Comparison of ENCODE assay signal across 13 cellular contexts in genomic region chr2:96771792-96772618, GRCh38. TPM values are rescaled to one million over a fixed set of nuclear protein-coding genes. Genes with fewer than 3 reads are reported as not detected.
A peak's percentile ranks its signal among the peaks of the same experiment; 100 is the strongest.
DNase-seq lines count a peak whose midpoint lies in the region; ATAC-seq and TF ChIP-seq lines count a peak whose summit lies in the region.
"Had no signal": no experiment of that assay in that cellular context is flagged by ENCODE, and none has a peak within 500 bp of the region (broad histone marks: within the 10 kb centered on the region; RNA-seq: fewer than 3 reads in every experiment).

No MANE protein-coding gene starts in this region.

- H3K4me1 Mint-ChIP-seq in CD4-positive, alpha-beta memory T cell = peaks cover 20 to 48% (median 31%) of the 10 kb centered on the region in 4 donors
- H3K4me1 Mint-ChIP-seq in natural killer cell treated with Interleukin-12 subunit alpha and Interleukin-12 subunit beta and Interleukin-15 and Interleukin-18, amount 100 ng/mL, for 72 hours (ENCODE audit: low read depth in 2 of 2) = peaks cover 13 to 26% of the 10 kb centered on the region in 2 donors

- POLR2A ChIA-PET in CD4-positive, alpha-beta memory T cell (lab: Charles Lee; ENCODE audit: partially characterized antibody) = no interaction called here

- H3K36me3 ChIP-seq in CD4-positive, alpha-beta memory T cell (ENCODE audit: insufficient read depth, low read length) = no peaks in the 10 kb centered on the region
- H3K36me3 ChIP-seq in colonic mucosa (no peaks in the 10 kb centered on the region), left ventricle myocardium inferior (no peaks in the 10 kb centered on the region)

- H3K4me3 ChIP-seq in CD4-positive, alpha-beta memory T cell (ENCODE audit: low read length in 2 of 2) = no peak overlapping the region
- no peak overlapping the region for H3K4me3 ChIP-seq in colonic mucosa
- H3K4me3 ChIP-seq in left ventricle myocardium inferior = no peak overlapping the region

- peak overlapping the region in 6 of 8 donors; percentile 13 to 53 (median 43) for H3K4me3 Mint-ChIP-seq in CD4-positive, alpha-beta memory T cell
- peak overlapping the region; percentile 5 for H3K4me3 Mint-ChIP-seq in natural killer cell treated with Interleukin-12 subunit alpha and Interleukin-12 subunit beta and Interleukin-15 and Interleukin-18, amount 100 ng/mL, for 72 hours

- H3K9me3 Mint-ChIP-seq in CD4-positive, alpha-beta memory T cell = no peaks in the 10 kb centered on the region
- no peaks in the 10 kb centered on the region for H3K9me3 Mint-ChIP-seq in natural killer cell treated with Interleukin-12 subunit alpha and Interleukin-12 subunit beta and Interleukin-15 and Interleukin-18, amount 100 ng/mL, for 72 hours
- H3K9me3 Mint-ChIP-seq: activated CD4-positive, alpha-beta T cell treated with anti-CD3 and anti-CD28 coated beads, Interleukin-2, amount 10 ng/mL, durations not matched to agents 24 days and 14 days; stimulated activated effector memory CD8-positive, alpha-beta T cell treated with anti-CD3 and anti-CD28 coated beads, Interleukin-12 subunit alpha, Interleukin-12 subunit beta, amount 100 ng/mL, for 72 hours had no signal

- H3K27me3 Mint-ChIP-seq in CD4-positive, alpha-beta memory T cell = no peaks in the 10 kb centered on the region
- no peaks in the 10 kb centered on the region for H3K27me3 Mint-ChIP-seq in natural killer cell treated with Interleukin-12 subunit alpha and Interleukin-12 subunit beta and Interleukin-15 and Interleukin-18, amount 100 ng/mL, for 72 hours
- H3K27me3 Mint-ChIP-seq: activated CD4-positive, alpha-beta T cell treated with anti-CD3 and anti-CD28 coated beads, Interleukin-2, amount 10 ng/mL, durations not matched to agents 24 days and 14 days had no signal

- H3K4me1 ChIP-seq in CD4-positive, alpha-beta memory T cell (ENCODE audit: insufficient read depth, low read length) = peaks cover 18% of the 10 kb centered on the region
- H3K4me1 ChIP-seq in colonic mucosa = peaks cover 38% of the 10 kb centered on the region
- peaks cover 27% of the 10 kb centered on the region for H3K4me1 ChIP-seq in left ventricle myocardium inferior

- CTCF ChIA-PET in CD4-positive, alpha-beta memory T cell (lab: Charles Lee; ENCODE audit: partially characterized antibody) = no interaction called here

- H3K9ac ChIP-seq in colonic mucosa (ENCODE audit: low read depth in 2 of 2, low read length in 2 of 2) = peak overlapping the region in 1 of 2 donors; percentile 59

- TF ChIP-seq RAD21 in Ishikawa (IDR thresholded peaks at IDR 0.05; ENCODE audit: low read depth) = peak; percentile 37; the same call in 1 of the 2 replicates

- no peak overlapping the region for H3K27ac ChIP-seq in CD4-positive, alpha-beta memory T cell (ENCODE audit: low read depth, low read length)
- H3K27ac ChIP-seq in colonic mucosa (peak overlapping the region; percentile 43), left ventricle myocardium inferior (replicated peaks) (no peak overlapping the region)

- DNase-seq in CD4-positive, alpha-beta memory T cell = no peak
- DNase-seq in colonic mucosa (peak; percentile 86), AG20443 (ENCODE audit: low spot score) (no peak), GF-D8 (lab: John Stamatoyannopoulos, UW) (no peak), left ventricle myocardium inferior (no peak)
- DNase-seq in natural killer cell treated with Interleukin-12 subunit alpha and Interleukin-12 subunit beta and Interleukin-15 and Interleukin-18, amount 100 ng/mL, for 72 hours (ENCODE audit: low spot score) = no peak
- DNase-seq: activated CD4-positive, alpha-beta T cell treated with anti-CD3 and anti-CD28 coated beads, Interleukin-2, amount 10 ng/mL, durations not matched to agents 24 days and 14 days; effector CD4-positive, alpha-beta T cell; hippocampal formation; NCI-H1694 had no signal

- peak overlapping the region in 6 of 7 donors; percentile 12 to 85 (median 82) for H3K27ac Mint-ChIP-seq in CD4-positive, alpha-beta memory T cell
- H3K27ac Mint-ChIP-seq in natural killer cell treated with Interleukin-12 subunit alpha and Interleukin-12 subunit beta and Interleukin-15 and Interleukin-18, amount 100 ng/mL, for 72 hours = peak overlapping the region in 1 of 2 donors; percentile 5

- H3K36me3 Mint-ChIP-seq in CD4-positive, alpha-beta memory T cell = peaks cover 0 to 8% of the 10 kb centered on the region in 2 donors
- H3K36me3 Mint-ChIP-seq in natural killer cell treated with Interleukin-12 subunit alpha and Interleukin-12 subunit beta and Interleukin-15 and Interleukin-18, amount 100 ng/mL, for 72 hours = no peaks in the 10 kb centered on the region

- no peaks in the 10 kb centered on the region for H3K27me3 ChIP-seq in CD4-positive, alpha-beta memory T cell (ENCODE audit: insufficient read depth, low read length)
- H3K27me3 ChIP-seq in colonic mucosa = no peaks in the 10 kb centered on the region
- no peaks in the 10 kb centered on the region for H3K27me3 ChIP-seq in left ventricle myocardium inferior (ENCODE audit: low read depth)

- intact Hi-C loops in CD4-positive, alpha-beta memory T cell (cut with micrococcal nuclease) = no loop called here
- intact Hi-C loops in colonic mucosa (cut with DNase I) = no loop called here
- intact Hi-C loops in left ventricle myocardium inferior (cut with micrococcal nuclease) = no loop called here

- TF ChIP-seq CTCF in colonic mucosa (IDR thresholded peaks at IDR 0.05) (no peak), left ventricle myocardium inferior (IDR thresholded peaks at IDR 0.05; ENCODE audit: borderline replicate concordance) (no peak)

- peak; percentile 43; the same call in 1 of the 2 replicates for TF ChIP-seq EP300 in Ishikawa (IDR thresholded peaks at IDR 0.05; ENCODE audit: borderline replicate concordance)

- no peak for ATAC-seq in natural killer cell treated with Interleukin-12 subunit alpha and Interleukin-12 subunit beta and Interleukin-15 and Interleukin-18, amount 100 ng/mL, for 72 hours
- no peak for ATAC-seq in GM21717 (IDR thresholded peaks at IDR 0.05; ENCODE audit: unreplicated experiment)

- H3K9me3 ChIP-seq in CD4-positive, alpha-beta memory T cell (ENCODE audit: control insufficient read depth in 1 of 2, low read length in 2 of 2) = no peaks in the 10 kb centered on the region
- H3K9me3 ChIP-seq in colonic mucosa (no peaks in the 10 kb centered on the region), left ventricle myocardium inferior (replicated peaks) (no peaks in the 10 kb centered on the region)

TF ChIP-seq in Ishikawa, 13 proteins besides CTCF, POLR2A, EP300 and RAD21 (continues in another document):
- TF ChIP-seq TCF12 (IDR thresholded peaks at IDR 0.05; ENCODE audit: low read depth) = no peak
- TF ChIP-seq, protein P1, sequence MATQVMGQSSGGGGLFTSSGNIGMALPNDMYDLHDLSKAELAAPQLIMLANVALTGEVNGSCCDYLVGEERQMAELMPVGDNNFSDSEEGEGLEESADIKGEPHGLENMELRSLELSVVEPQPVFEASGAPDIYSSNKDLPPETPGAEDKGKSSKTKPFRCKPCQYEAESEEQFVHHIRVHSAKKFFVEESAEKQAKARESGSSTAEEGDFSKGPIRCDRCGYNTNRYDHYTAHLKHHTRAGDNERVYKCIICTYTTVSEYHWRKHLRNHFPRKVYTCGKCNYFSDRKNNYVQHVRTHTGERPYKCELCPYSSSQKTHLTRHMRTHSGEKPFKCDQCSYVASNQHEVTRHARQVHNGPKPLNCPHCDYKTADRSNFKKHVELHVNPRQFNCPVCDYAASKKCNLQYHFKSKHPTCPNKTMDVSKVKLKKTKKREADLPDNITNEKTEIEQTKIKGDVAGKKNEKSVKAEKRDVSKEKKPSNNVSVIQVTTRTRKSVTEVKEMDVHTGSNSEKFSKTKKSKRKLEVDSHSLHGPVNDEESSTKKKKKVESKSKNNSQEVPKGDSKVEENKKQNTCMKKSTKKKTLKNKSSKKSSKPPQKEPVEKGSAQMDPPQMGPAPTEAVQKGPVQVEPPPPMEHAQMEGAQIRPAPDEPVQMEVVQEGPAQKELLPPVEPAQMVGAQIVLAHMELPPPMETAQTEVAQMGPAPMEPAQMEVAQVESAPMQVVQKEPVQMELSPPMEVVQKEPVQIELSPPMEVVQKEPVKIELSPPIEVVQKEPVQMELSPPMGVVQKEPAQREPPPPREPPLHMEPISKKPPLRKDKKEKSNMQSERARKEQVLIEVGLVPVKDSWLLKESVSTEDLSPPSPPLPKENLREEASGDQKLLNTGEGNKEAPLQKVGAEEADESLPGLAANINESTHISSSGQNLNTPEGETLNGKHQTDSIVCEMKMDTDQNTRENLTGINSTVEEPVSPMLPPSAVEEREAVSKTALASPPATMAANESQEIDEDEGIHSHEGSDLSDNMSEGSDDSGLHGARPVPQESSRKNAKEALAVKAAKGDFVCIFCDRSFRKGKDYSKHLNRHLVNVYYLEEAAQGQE (IDR thresholded peaks at IDR 0.05; ENCODE audit: low read depth) = no peak
- TF ChIP-seq NFIC (IDR thresholded peaks at IDR 0.05) = peak; percentile 49; the same call in 1 of the 2 replicates
- TF ChIP-seq CEBPB (IDR thresholded peaks at IDR 0.05) = peak; percentile 4; the same call in 1 of the 2 replicates
- no peak for TF ChIP-seq FOXM1 (IDR thresholded peaks at IDR 0.05; ENCODE audit: borderline replicate concordance, low read depth)
- peak; percentile 44 for TF ChIP-seq TEAD4 (IDR thresholded peaks at IDR 0.05)

RNA-seq across cellular contexts. Expression of gene CNNM4, which starts 11.3 kb away (rescaled TPM):
- 1 to 10 TPM; 6.7 to 7.2 TPM for total RNA-seq in CD4-positive, alpha-beta memory T cell
- 1 to 10 TPM in 1 of 2 donors, under 1 TPM in 1; 0.94 to 5.3 TPM for polyA plus RNA-seq in CD4-positive, alpha-beta memory T cell
- total RNA-seq in colonic mucosa = 100 to 1,000 TPM in 1 of 2 donors, 10 to 100 TPM in 1; 80.4 to 190 TPM
- 1 to 10 TPM; 7.3 to 8.4 TPM for total RNA-seq in natural killer cell treated with Interleukin-12 subunit alpha and Interleukin-12 subunit beta and Interleukin-15 and Interleukin-18, amount 100 ng/mL, for 72 hours
- total RNA-seq in left ventricle myocardium inferior = 28.9 TPM

RNA-seq across cellular contexts. Expression of gene LMAN2L, which starts 32.1 kb away (rescaled TPM):
- total RNA-seq in CD4-positive, alpha-beta memory T cell = 10 to 100 TPM; 10.1 to 12.6 TPM
- polyA plus RNA-seq in CD4-positive, alpha-beta memory T cell = 10 to 100 TPM; 21.3 to 22.4 TPM
- 10 to 100 TPM; 13.5 to 24.7 TPM for total RNA-seq in colonic mucosa
- 1 to 10 TPM; 7.5 to 8.3 TPM for total RNA-seq in natural killer cell treated with Interleukin-12 subunit alpha and Interleukin-12 subunit beta and Interleukin-15 and Interleukin-18, amount 100 ng/mL, for 72 hours
- total RNA-seq in left ventricle myocardium inferior = 27.9 TPM

RNA-seq across cellular contexts. Expression of gene CNNM3, which starts 44.1 kb away (rescaled TPM):
- total RNA-seq in CD4-positive, alpha-beta memory T cell = 10 to 100 TPM; 55.1 to 57.4 TPM
- 10 to 100 TPM in 1 of 2 donors, 1 to 10 TPM in 1; 3.7 to 13.2 TPM for polyA plus RNA-seq in CD4-positive, alpha-beta memory T cell
- total RNA-seq in colonic mucosa (10 to 100 TPM; 24.4 to 33.0 TPM), left ventricle myocardium inferior (11.1 TPM)
- total RNA-seq in natural killer cell treated with Interleukin-12 subunit alpha and Interleukin-12 subunit beta and Interleukin-15 and Interleukin-18, amount 100 ng/mL, for 72 hours = 10 to 100 TPM; 15.7 to 32.9 TPM
